ENCODE assay signal across 25 cellular contexts in the genomic region with DNA sequence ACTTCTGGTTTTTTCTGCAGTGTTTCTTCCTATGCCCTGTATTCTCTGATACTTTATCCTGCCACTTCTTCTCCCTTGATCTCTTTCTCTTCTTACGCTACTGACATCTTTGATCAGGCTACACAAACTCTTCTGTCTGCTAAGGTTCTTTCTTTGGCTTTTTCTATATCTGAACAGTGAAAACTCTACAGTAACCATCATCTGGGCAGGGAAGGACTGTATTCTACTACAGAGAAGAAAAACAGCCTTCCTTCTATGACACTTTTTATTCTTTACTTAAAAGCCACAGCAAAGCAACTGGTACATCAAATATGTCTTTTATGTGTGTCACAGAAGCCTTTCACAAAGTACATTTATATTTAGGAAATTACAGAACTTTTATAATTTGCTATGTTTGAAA. TPM values are rescaled to one million over a fixed set of nuclear protein-coding genes. Genes with fewer than 3 reads are reported as not detected.
DNase-seq lines count a peak whose midpoint lies in the region; ATAC-seq and TF ChIP-seq lines count a peak whose summit lies in the region.
"Had no signal": no experiment of that assay in that cellular context is flagged by ENCODE, and none has a peak within 500 bp of the region (broad histone marks: within the 10 kb centered on the region; RNA-seq: fewer than 3 reads in every experiment).

No MANE protein-coding gene starts in this region.

- no peaks in the 10 kb centered on the region for H3K4me1 ChIP-seq in DND-41 (ENCODE audit: insufficient read depth, low read length)
- H3K4me1 ChIP-seq: A549; BE2C; BLaER1 treated with 17β-estradiol and CSF1 and Interleukin-3, amounts not matched to agents 10 nM and 100 nM; HAP-1 had no signal

- peaks cover 3% of the 10 kb centered on the region for H3K36me3 Mint-ChIP-seq in activated naive CD4-positive, alpha-beta T cell treated with anti-CD3 and anti-CD28 coated beads, Interleukin-2, amount 10 ng/mL, durations not matched to agents 7 days and 5 days
- peaks cover 10% of the 10 kb centered on the region for H3K36me3 Mint-ChIP-seq in nephron progenitor cell (ENCODE audit: low read depth)

- DNase-seq in activated naive CD4-positive, alpha-beta T cell treated with anti-CD3 and anti-CD28 coated beads, Interleukin-2, amount 10 ng/mL, durations not matched to agents 7 days and 5 days: no peak
- no peak for DNase-seq in activated naive CD4-positive, alpha-beta T cell (lab: John Stamatoyannopoulos, UW)
- DNase-seq in DND-41: no peak
- peak; percentile 58 for DNase-seq in Jurkat, Clone E6-1 (ENCODE audit: low read depth, low spot score)
- no peak for DNase-seq in nephron progenitor cell
- DNase-seq in SW 1271 (lab: John Stamatoyannopoulos, UW): no peak
- no peak for DNase-seq in activated CD4-positive, CD25-positive, alpha-beta regulatory T cell treated with anti-CD3 and anti-CD28 coated beads, Interleukin-2, amount 50 U/mL, for 72 hours
- DNase-seq: 8988T; ACHN; AML-193; BE2C; Calu3; CD4-positive, alpha-beta T cell; COR-L47; DMS53; DMS79 treated with DMSO at 0.1 percent for 48 hours; GDM1; GOT3; HFFc6 had no signal

- peak; percentile 35; the same call in 1 of the 3 replicates for ATAC-seq in DND-41 (ENCODE audit: insufficient read depth, low read depth)
- ATAC-seq in HG02610 (IDR thresholded peaks at IDR 0.05; ENCODE audit: unreplicated experiment): no peak
- ATAC-seq: A549, GM12878 had no signal

- no peak overlapping the region for H3K27ac ChIP-seq in DND-41 (ENCODE audit: low read length)
- H3K27ac ChIP-seq: A549; BLaER1 treated with 17β-estradiol and CSF1 and Interleukin-3, amounts not matched to agents 10 nM and 100 nM had no signal

- H3K27me3 Mint-ChIP-seq in activated naive CD4-positive, alpha-beta T cell treated with anti-CD3 and anti-CD28 coated beads, Interleukin-2, amount 10 ng/mL, durations not matched to agents 7 days and 5 days: no peaks in the 10 kb centered on the region
- no peaks in the 10 kb centered on the region for H3K27me3 Mint-ChIP-seq in nephron progenitor cell (ENCODE audit: low read depth, poor library complexity)

- H3K4me1 Mint-ChIP-seq in activated naive CD4-positive, alpha-beta T cell treated with anti-CD3 and anti-CD28 coated beads, Interleukin-2, amount 10 ng/mL, durations not matched to agents 7 days and 5 days: peaks cover 2% of the 10 kb centered on the region
- peaks cover 6% of the 10 kb centered on the region for H3K4me1 Mint-ChIP-seq in nephron progenitor cell
- H3K4me1 Mint-ChIP-seq: CD14-positive monocyte had no signal

- H3K4me3 ChIP-seq in DND-41 (ENCODE audit: low read depth in 1 of 2, low read length in 2 of 2): no peak overlapping the region
- no peak overlapping the region for H3K4me3 ChIP-seq in Jurkat, Clone E6-1 (ENCODE audit: low read length)
- H3K4me3 ChIP-seq: A549; BLaER1 treated with 17β-estradiol and CSF1 and Interleukin-3, amounts not matched to agents 10 nM and 100 nM; GM12878; HAP-1 had no signal

- CTCF ChIA-PET in activated naive CD4-positive, alpha-beta T cell treated with anti-CD3 and anti-CD28 coated beads, Interleukin-2, amount 10 ng/mL, durations not matched to agents 7 days and 5 days (lab: Charles Lee): no interaction called here

- H3K9ac ChIP-seq in DND-41 (ENCODE audit: low read depth, low read length): no peak overlapping the region
- H3K9ac ChIP-seq: BLaER1 treated with 17β-estradiol and CSF1 and Interleukin-3, amounts not matched to agents 10 nM and 100 nM had no signal

- no peaks in the 10 kb centered on the region for H4K20me1 ChIP-seq in DND-41 (ENCODE audit: insufficient read depth, low read length)
- H4K20me1 ChIP-seq: BLaER1 treated with 17β-estradiol and CSF1 and Interleukin-3, amounts not matched to agents 10 nM and 100 nM had no signal

- H3K79me2 ChIP-seq in DND-41 (ENCODE audit: insufficient read depth, low read length): no peaks in the 10 kb centered on the region

- peak overlapping the region; percentile 1 for H3K27ac Mint-ChIP-seq in activated naive CD4-positive, alpha-beta T cell treated with anti-CD3 and anti-CD28 coated beads, Interleukin-2, amount 10 ng/mL, durations not matched to agents 7 days and 5 days
- H3K27ac Mint-ChIP-seq in nephron progenitor cell: peak overlapping the region; percentile 3
- H3K27ac Mint-ChIP-seq: CD14-positive monocyte; CD4-positive, alpha-beta T cell; HFFc6 had no signal

- H3K9me3 ChIP-seq in DND-41 (ENCODE audit: insufficient read depth, low read length, severe bottlenecking): no peaks in the 10 kb centered on the region
- H3K9me3 ChIP-seq: A549; BE2C; BLaER1 treated with 17β-estradiol and CSF1 and Interleukin-3, amounts not matched to agents 10 nM and 100 nM; HAP-1 had no signal

- no peaks in the 10 kb centered on the region for H3K9me3 Mint-ChIP-seq in activated naive CD4-positive, alpha-beta T cell treated with anti-CD3 and anti-CD28 coated beads, Interleukin-2, amount 10 ng/mL, durations not matched to agents 7 days and 5 days
- H3K9me3 Mint-ChIP-seq in nephron progenitor cell: peaks cover 3% of the 10 kb centered on the region
- H3K9me3 Mint-ChIP-seq: CD14-positive monocyte; CD4-positive, alpha-beta T cell; HFFc6 had no signal

- no peaks in the 10 kb centered on the region for H3K27me3 ChIP-seq in DND-41 (ENCODE audit: insufficient read depth, low read length, poor library complexity)
- H3K27me3 ChIP-seq: BE2C had no signal

- TF ChIP-seq CTCF in DND-41 (IDR thresholded peaks at IDR 0.05; ENCODE audit: borderline replicate concordance, extremely low read depth, low read length, poor library complexity, severe bottlenecking): no peak
- no peak for TF ChIP-seq CTCF in nephron progenitor cell (IDR thresholded peaks at IDR 0.05)

- no peak overlapping the region for H3K4me3 Mint-ChIP-seq in activated naive CD4-positive, alpha-beta T cell treated with anti-CD3 and anti-CD28 coated beads, Interleukin-2, amount 10 ng/mL, durations not matched to agents 7 days and 5 days
- no peak overlapping the region for H3K4me3 Mint-ChIP-seq in nephron progenitor cell
- H3K4me3 Mint-ChIP-seq: CD14-positive monocyte; CD4-positive, alpha-beta T cell; HFFc6 had no signal

- H3K4me2 ChIP-seq in DND-41 (ENCODE audit: insufficient read depth, low read length): no peak overlapping the region
- H3K4me2 ChIP-seq: A549; BLaER1 treated with 17β-estradiol and CSF1 and Interleukin-3, amounts not matched to agents 10 nM and 100 nM had no signal

- H2AFZ ChIP-seq in DND-41 (ENCODE audit: low read depth, low read length): no peak overlapping the region

- H3K36me3 ChIP-seq in DND-41 (ENCODE audit: insufficient read depth, low read length): no peaks in the 10 kb centered on the region
- H3K36me3 ChIP-seq: BE2C, HAP-1 had no signal

RNA-seq across cellular contexts. Expression of gene NEXN, which starts 7.3 kb away (rescaled TPM):
- polyA plus RNA-seq in Jurkat, Clone E6-1 (2012; ENCODE audit: insufficient read depth, insufficient read length): 1.4 TPM
